Comparison of ENCODE assay signal across 7 cellular contexts in genomic region chr17:30729471-30730170, GRCh38.
DNase-seq lines count a peak whose midpoint lies in the region; ATAC-seq and TF ChIP-seq lines count a peak whose summit lies in the region.
"Not testable (repeated sequence)": the region's sequence is repeated elsewhere in the genome, so short reads cannot be mapped to it uniquely, and the experiment has no call there.

No MANE protein-coding gene starts in this region.

- peak overlapping the region; percentile 64 for H3K4me3 Mint-ChIP-seq in T-helper 1 cell treated with Interleukin-12 subunit alpha and Interleukin-12 subunit beta and Interleukin-4 antibody, amounts not matched to agents 30 μg/mL and 1 μg/mL, for 36 hours
- H3K4me3 Mint-ChIP-seq in activated CD8-positive, alpha-beta memory T cell treated with anti-CD3 and anti-CD28 coated beads, Interleukin-2, amount 10 ng/mL, durations not matched to agents 7 days and 5 days = peak overlapping the region; percentile 60
- H3K4me3 Mint-ChIP-seq in activated naive CD8-positive, alpha-beta T cell = peak overlapping the region; percentile 94
- peak overlapping the region; percentile 90 for H3K4me3 Mint-ChIP-seq in endothelial cell (ENCODE audit: unreplicated experiment)
- H3K4me3 Mint-ChIP-seq in mesothelial cell of epicardium = peak overlapping the region; percentile 96

- DNase-seq in activated CD8-positive, alpha-beta memory T cell treated with anti-CD3 and anti-CD28 coated beads, Interleukin-2, amount 10 ng/mL, durations not matched to agents 7 days and 5 days = peak; percentile 38
- DNase-seq in endothelial cell (ENCODE audit: low spot score) = not testable (repeated sequence)
- peak in 1 of 2 experiments; percentile 33 for DNase-seq in mesothelial cell of epicardium (ENCODE audit: low spot score in 2 of 2, unreplicated experiment in 2 of 2)
- peak; percentile 16 for DNase-seq in posterior vena cava (ENCODE audit: low spot score)

- not testable (repeated sequence) for H3K27me3 ChIP-seq in DOHH2 (ENCODE audit: control insufficient read depth, low read length)

- H3K9me3 Mint-ChIP-seq in T-helper 1 cell treated with Interleukin-12 subunit alpha and Interleukin-12 subunit beta and Interleukin-4 antibody, amounts not matched to agents 30 μg/mL and 1 μg/mL, for 36 hours; activated CD8-positive, alpha-beta memory T cell treated with anti-CD3 and anti-CD28 coated beads, Interleukin-2, amount 10 ng/mL, durations not matched to agents 7 days and 5 days (ENCODE audit: low read depth); activated naive CD8-positive, alpha-beta T cell (ENCODE audit: low read depth); endothelial cell (ENCODE audit: unreplicated experiment); mesothelial cell of epicardium: not testable (repeated sequence)

- CTCF ChIA-PET in activated CD8-positive, alpha-beta memory T cell treated with anti-CD3 and anti-CD28 coated beads, Interleukin-2, amount 10 ng/mL, durations not matched to agents 7 days and 5 days (lab: Charles Lee) = interaction anchor here (0.6 to 1.6 kb wide), 2 partner anchors 14 to 603 kb away, joined by 3 to 4 read pairs; no protein-coding TSS in a partner anchor

- H3K4me3 ChIP-seq in DOHH2 (ENCODE audit: low read length) = peak overlapping the region; percentile 54

- H3K9me3 ChIP-seq in DOHH2 (ENCODE audit: control insufficient read depth, insufficient read depth, low read length) = not testable (repeated sequence)

- H4K20me1 ChIP-seq in DOHH2 (ENCODE audit: control insufficient read depth, insufficient read depth, low read depth, low read length) = not testable (repeated sequence)

- not testable (repeated sequence) for H3K36me3 Mint-ChIP-seq in T-helper 1 cell treated with Interleukin-12 subunit alpha and Interleukin-12 subunit beta and Interleukin-4 antibody, amounts not matched to agents 30 μg/mL and 1 μg/mL, for 36 hours (ENCODE audit: low read depth); activated CD8-positive, alpha-beta memory T cell treated with anti-CD3 and anti-CD28 coated beads, Interleukin-2, amount 10 ng/mL, durations not matched to agents 7 days and 5 days; activated naive CD8-positive, alpha-beta T cell; endothelial cell (ENCODE audit: low read depth, unreplicated experiment); mesothelial cell of epicardium

- H3K79me2 ChIP-seq in DOHH2 (ENCODE audit: control insufficient read depth, low read length) = peaks cover 84% of the 10 kb centered on the region

- H3K4me1 ChIP-seq in DOHH2 (ENCODE audit: control insufficient read depth, low read length) = peaks cover 47% of the 10 kb centered on the region

- not testable (repeated sequence) for ATAC-seq in activated CD8-positive, alpha-beta memory T cell treated with anti-CD3 and anti-CD28 coated beads, Interleukin-2, amount 10 ng/mL, durations not matched to agents 7 days and 5 days

- H3K27ac Mint-ChIP-seq in T-helper 1 cell treated with Interleukin-12 subunit alpha and Interleukin-12 subunit beta and Interleukin-4 antibody, amounts not matched to agents 30 μg/mL and 1 μg/mL, for 36 hours = peak overlapping the region; percentile 46
- H3K27ac Mint-ChIP-seq in activated CD8-positive, alpha-beta memory T cell treated with anti-CD3 and anti-CD28 coated beads, Interleukin-2, amount 10 ng/mL, durations not matched to agents 7 days and 5 days = peak overlapping the region; percentile 63
- peak overlapping the region; percentile 41 for H3K27ac Mint-ChIP-seq in activated naive CD8-positive, alpha-beta T cell
- H3K27ac Mint-ChIP-seq in endothelial cell (ENCODE audit: unreplicated experiment) = peak overlapping the region; percentile 25
- H3K27ac Mint-ChIP-seq in mesothelial cell of epicardium = peak overlapping the region; percentile 60

- peak overlapping the region; percentile 79 for H3K4me2 ChIP-seq in DOHH2 (ENCODE audit: low read length)

- H3K27me3 Mint-ChIP-seq in T-helper 1 cell treated with Interleukin-12 subunit alpha and Interleukin-12 subunit beta and Interleukin-4 antibody, amounts not matched to agents 30 μg/mL and 1 μg/mL, for 36 hours (ENCODE audit: low read depth); activated CD8-positive, alpha-beta memory T cell treated with anti-CD3 and anti-CD28 coated beads, Interleukin-2, amount 10 ng/mL, durations not matched to agents 7 days and 5 days; activated naive CD8-positive, alpha-beta T cell; mesothelial cell of epicardium (ENCODE audit: low read depth): not testable (repeated sequence)
- H3K27me3 Mint-ChIP-seq in endothelial cell (ENCODE audit: unreplicated experiment) = peaks cover 11% of the 10 kb centered on the region

- intact Hi-C loops in posterior vena cava (cut with DNase I) = not testable (repeated sequence)

- H3K27ac ChIP-seq in DOHH2 (ENCODE audit: low read depth, low read length) = peak overlapping the region; percentile 85

- not testable (repeated sequence) for H3F3A ChIP-seq in DOHH2 (ENCODE audit: control insufficient read depth, insufficient read depth)

- H3K4me1 Mint-ChIP-seq in T-helper 1 cell treated with Interleukin-12 subunit alpha and Interleukin-12 subunit beta and Interleukin-4 antibody, amounts not matched to agents 30 μg/mL and 1 μg/mL, for 36 hours (ENCODE audit: low read depth) = peaks cover 16% of the 10 kb centered on the region
- peaks cover 17% of the 10 kb centered on the region for H3K4me1 Mint-ChIP-seq in activated CD8-positive, alpha-beta memory T cell treated with anti-CD3 and anti-CD28 coated beads, Interleukin-2, amount 10 ng/mL, durations not matched to agents 7 days and 5 days
- H3K4me1 Mint-ChIP-seq in activated naive CD8-positive, alpha-beta T cell (ENCODE audit: low read depth) = peaks cover 17% of the 10 kb centered on the region
- not testable (repeated sequence) for H3K4me1 Mint-ChIP-seq in endothelial cell (ENCODE audit: unreplicated experiment)
- H3K4me1 Mint-ChIP-seq in mesothelial cell of epicardium = peaks cover 15% of the 10 kb centered on the region

- not testable (repeated sequence) for TF ChIP-seq CTCF in DOHH2 (IDR thresholded peaks at IDR 0.05; ENCODE audit: low read depth, low read length, poor library complexity, severe bottlenecking); endothelial cell (IDR thresholded peaks at IDR 0.05; ENCODE audit: unreplicated experiment); mesothelial cell of epicardium (IDR thresholded peaks at IDR 0.05; ENCODE audit: unreplicated experiment)

- peaks cover 21% of the 10 kb centered on the region for H3K36me3 ChIP-seq in DOHH2 (ENCODE audit: control insufficient read depth, low read length)

- not testable (repeated sequence) for H3K9me2 ChIP-seq in DOHH2 (replicated peaks; ENCODE audit: control insufficient read depth, low read length)
